2 cellular contexts compared by ENCODE assay signal in the genomic region with DNA sequence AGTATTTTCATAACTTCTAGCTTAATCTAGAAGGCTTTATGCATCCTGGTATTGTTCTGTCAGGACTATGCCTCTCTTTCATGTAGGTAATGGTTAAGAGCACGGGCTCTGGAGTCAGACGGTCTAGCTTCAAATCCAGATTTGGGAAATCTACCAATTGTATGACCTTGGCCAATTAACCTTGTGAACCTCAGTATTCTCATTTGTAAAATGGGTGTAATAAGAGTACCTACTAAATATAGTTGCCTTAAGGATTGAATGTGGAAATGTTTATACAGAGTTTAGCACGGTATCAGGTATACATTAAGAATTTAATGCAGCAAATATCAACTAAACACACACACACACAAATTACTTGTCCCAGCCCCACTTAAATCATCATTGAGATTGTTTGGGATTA.
A peak's percentile ranks its signal among the peaks of the same experiment; 100 is the strongest.
TF ChIP-seq lines count a peak whose summit lies in the region.

No MANE protein-coding gene starts in this region.

TF ChIP-seq in HepG2, 621 proteins besides CTCF, POLR2A, EP300 and RAD21:
- TF ChIP-seq, protein P1, sequence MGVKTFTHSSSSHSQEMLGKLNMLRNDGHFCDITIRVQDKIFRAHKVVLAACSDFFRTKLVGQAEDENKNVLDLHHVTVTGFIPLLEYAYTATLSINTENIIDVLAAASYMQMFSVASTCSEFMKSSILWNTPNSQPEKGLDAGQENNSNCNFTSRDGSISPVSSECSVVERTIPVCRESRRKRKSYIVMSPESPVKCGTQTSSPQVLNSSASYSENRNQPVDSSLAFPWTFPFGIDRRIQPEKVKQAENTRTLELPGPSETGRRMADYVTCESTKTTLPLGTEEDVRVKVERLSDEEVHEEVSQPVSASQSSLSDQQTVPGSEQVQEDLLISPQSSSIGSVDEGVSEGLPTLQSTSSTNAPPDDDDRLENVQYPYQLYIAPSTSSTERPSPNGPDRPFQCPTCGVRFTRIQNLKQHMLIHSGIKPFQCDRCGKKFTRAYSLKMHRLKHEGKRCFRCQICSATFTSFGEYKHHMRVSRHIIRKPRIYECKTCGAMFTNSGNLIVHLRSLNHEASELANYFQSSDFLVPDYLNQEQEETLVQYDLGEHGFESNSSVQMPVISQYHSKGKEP (CRISPR knock-in tag; IDR thresholded peaks at IDR 0.05): no peak
- 0 out of 2 replicates have a peak, but pooled peaks have one; percentile 24 for TF ChIP-seq ZNF629 (CRISPR knock-in tag; conservative IDR thresholded peaks at IDR 0.05)

TF ChIP-seq in K562, 482 proteins besides CTCF, POLR2A, EP300 and RAD21:
- TF ChIP-seq BRD4 (IDR thresholded peaks at IDR 0.05) (no peak), CTBP1 (IDR thresholded peaks at IDR 0.05; ENCODE audit: borderline replicate concordance) (no peak), ZNF24 (IDR thresholded peaks at IDR 0.05) (no peak), GATA2 (CRISPR knock-in tag; IDR thresholded peaks at IDR 0.05) (no peak), RBM14 (IDR thresholded peaks at IDR 0.05; ENCODE audit: borderline replicate concordance, insufficient read depth, low read depth, low read length) (no peak), ZNF79 (CRISPR knock-in tag; IDR thresholded peaks at IDR 0.05; ENCODE audit: low read depth) (no peak), RBM25 (IDR thresholded peaks at IDR 0.05; ENCODE audit: low read depth, low read length, severe bottlenecking) (peak; percentile 82), KLF6 (CRISPR knock-in tag; IDR thresholded peaks at IDR 0.05; ENCODE audit: borderline replicate concordance) (no peak), MECOM (CRISPR knock-in tag; IDR thresholded peaks at IDR 0.05) (no peak), CEBPG (CRISPR knock-in tag; IDR thresholded peaks at IDR 0.05) (no peak), CEBPG (tag; conservative IDR thresholded peaks at IDR 0.05 in 1 of 2, IDR thresholded peaks at IDR 0.05 in 1 of 2) (no peak), SRSF1 (IDR thresholded peaks at IDR 0.05; ENCODE audit: low read depth, low read length) (no peak), ADNP (tag; IDR thresholded peaks at IDR 0.05) (0 out of 2 replicates have a peak, but pooled peaks have one; percentile 26), NCOA6 (IDR thresholded peaks at IDR 0.05) (no peak), SMARCA5 (IDR thresholded peaks at IDR 0.05) (no peak), ZNF707 (CRISPR knock-in tag; conservative IDR thresholded peaks at IDR 0.05) (no peak), ESRRA (IDR thresholded peaks at IDR 0.05; ENCODE audit: borderline replicate concordance, low read depth) (peak; percentile 99), ZNF134 (CRISPR knock-in tag; conservative IDR thresholded peaks at IDR 0.05) (no peak), POU5F1 (IDR thresholded peaks at IDR 0.05; ENCODE audit: borderline replicate concordance, low read depth, low read length, partially characterized antibody) (no peak)
